19 cellular contexts compared by ENCODE assay signal in genomic region chr5:14112998-14113652, GRCh38. TPM values are rescaled to one million over a fixed set of nuclear protein-coding genes. Genes with fewer than 3 reads are reported as not detected.
DNase-seq lines count a peak whose midpoint lies in the region; ATAC-seq, FAIRE-seq and TF ChIP-seq lines count a peak whose summit lies in the region.
"Had no signal": no experiment of that assay in that cellular context is flagged by ENCODE, and none has a peak within 500 bp of the region (broad histone marks: within the 10 kb centered on the region; RNA-seq: fewer than 3 reads in every experiment).

No MANE protein-coding gene starts in this region.

- no peak overlapping the region for H2BK5ac ChIP-seq in trophoblast cell (ENCODE audit: low read depth, low read length, poor library complexity)

- no peak overlapping the region for H3K23ac ChIP-seq in trophoblast cell (ENCODE audit: low read length)

- H3K9me3 ChIP-seq in HEK293 (ENCODE audit: control insufficient read depth, insufficient read depth, low read depth, low read length) (no peaks in the 10 kb centered on the region), keratinocyte (ENCODE audit: control insufficient read depth, low read depth, low read length) (peaks cover 2% of the 10 kb centered on the region), trophoblast cell (ENCODE audit: insufficient read depth, low read depth, low read length) (no peaks in the 10 kb centered on the region)

- TF ChIP-seq CTCF in HEK293 (tag by site-specific recombination; IDR thresholded peaks at IDR 0.05): no peak
- no peak for TF ChIP-seq CTCF in keratinocyte (optimal IDR thresholded peaks at IDR 0.05 in 1 of 3, IDR thresholded peaks at IDR 0.05 in 1 of 3, conservative IDR thresholded peaks at IDR 0.05 in 1 of 3; ENCODE audit: extremely low read depth in 1 of 3, insufficient read depth in 2 of 3, low read length in 3 of 3)

- H3K4me3 ChIP-seq in HEK293 (ENCODE audit: low read depth, low read length) (no peak overlapping the region), keratinocyte (ENCODE audit: control insufficient read depth in 2 of 3, extremely low read depth in 1 of 3, insufficient read depth in 2 of 3, low read depth in 1 of 3, low read length in 3 of 3) (no peak overlapping the region), trophoblast cell (ENCODE audit: low read depth, low read length) (no peak overlapping the region)
- H3K4me3 ChIP-seq: BLaER1 treated with 17β-estradiol and CSF1 and Interleukin-3, amounts not matched to agents 10 nM and 100 nM had no signal

- H3K4ac ChIP-seq in trophoblast cell (ENCODE audit: low read depth, low read length): no peak overlapping the region

- POLR2A ChIA-PET in HEK293 (lab: Yijun Ruan, JAX): interaction anchor here (1.3 kb wide), 1 partner anchor 19 kb away, joined by 6 read pairs; no protein-coding TSS in a partner anchor

- no CpG with 5 or more reads among the region's 5 CpGs for WGBS in trophoblast cell (ENCODE audit: extremely low coverage, insufficient coverage, insufficient read length)

- no peak overlapping the region for H3K27ac ChIP-seq in HEK293 (ENCODE audit: extremely low read depth, low read depth, low read length)
- no peak overlapping the region for H3K27ac ChIP-seq in keratinocyte (ENCODE audit: control insufficient read depth, insufficient read depth, low read length)
- H3K27ac ChIP-seq in trophoblast cell (ENCODE audit: low read depth, low read length): no peak overlapping the region
- H3K27ac ChIP-seq: BLaER1 treated with 17β-estradiol and CSF1 and Interleukin-3, amounts not matched to agents 10 nM and 100 nM; brain microvascular endothelial cell had no signal

- H3K9ac ChIP-seq in keratinocyte (ENCODE audit: control insufficient read depth, extremely low read depth, insufficient read depth, low read length) (no peak overlapping the region), trophoblast cell (ENCODE audit: low read length) (no peak overlapping the region)
- H3K9ac ChIP-seq: BLaER1 treated with 17β-estradiol and CSF1 and Interleukin-3, amounts not matched to agents 10 nM and 100 nM had no signal

- peaks cover 5% of the 10 kb centered on the region; the same call in 1 of the 2 replicates for H3K4me1 ChIP-seq in HEK293 (ENCODE audit: control insufficient read depth, insufficient read depth, low read length)
- H3K4me1 ChIP-seq in keratinocyte (ENCODE audit: control insufficient read depth, extremely low read depth, insufficient read depth, low read length): peaks cover 31% of the 10 kb centered on the region
- peaks cover 7 to 12% of the 10 kb centered on the region in 2 experiments for H3K4me1 ChIP-seq in trophoblast cell (ENCODE audit: control insufficient read depth in 1 of 2, insufficient read depth in 2 of 2, low read length in 2 of 2)

- no peak overlapping the region for H3K14ac ChIP-seq in trophoblast cell (ENCODE audit: low read length)

- H3K27me3 ChIP-seq in keratinocyte (ENCODE audit: control insufficient read depth, extremely low read depth, insufficient read depth, low read length): no peaks in the 10 kb centered on the region
- no peaks in the 10 kb centered on the region for H3K27me3 ChIP-seq in trophoblast cell (ENCODE audit: insufficient read depth, low read length)
- H3K27me3 ChIP-seq: BLaER1 treated with 17β-estradiol and CSF1 and Interleukin-3, amounts not matched to agents 10 nM and 100 nM; brain microvascular endothelial cell had no signal

- ATAC-seq in HG02623 (IDR thresholded peaks at IDR 0.05; ENCODE audit: unreplicated experiment): no peak

- CTCF ChIA-PET in HEK293 (lab: Yijun Ruan, JAX): interaction anchor here (0.7 to 1.5 kb wide), 4 partner anchors 19 to 157 kb away, joined by 3 to 4 read pairs (median 4); partner anchors contain the start of gene TRIO

- H3K18ac ChIP-seq in trophoblast cell (ENCODE audit: low read length): no peak overlapping the region

- H2BK120ac ChIP-seq in trophoblast cell (ENCODE audit: insufficient read depth, low read length, poor library complexity): no peak overlapping the region

- no peaks in the 10 kb centered on the region for H4K20me1 ChIP-seq in keratinocyte (ENCODE audit: control insufficient read depth, extremely low read depth, insufficient read depth, low read length)
- H4K20me1 ChIP-seq: BLaER1 treated with 17β-estradiol and CSF1 and Interleukin-3, amounts not matched to agents 10 nM and 100 nM had no signal

- H3K9me1 ChIP-seq in keratinocyte (ENCODE audit: control insufficient read depth, extremely low read depth, insufficient read depth, low read length): no peaks in the 10 kb centered on the region

- no peak overlapping the region for H4K8ac ChIP-seq in trophoblast cell (ENCODE audit: low read depth, low read length)

- H3K36me3 ChIP-seq in HEK293 (ENCODE audit: control insufficient read depth in 2 of 2, insufficient read depth in 1 of 2, low read length in 2 of 2) (no peaks in the 10 kb centered on the region), keratinocyte (ENCODE audit: control insufficient read depth in 2 of 2, extremely low read depth in 1 of 2, insufficient read depth in 2 of 2, low read length in 2 of 2) (no peaks in the 10 kb centered on the region), trophoblast cell (ENCODE audit: control insufficient read depth in 1 of 2, insufficient read depth in 2 of 2, low read length in 2 of 2) (no peaks in the 10 kb centered on the region)
- H3K36me3 ChIP-seq: BLaER1 treated with 17β-estradiol and CSF1 and Interleukin-3, amounts not matched to agents 10 nM and 100 nM; brain microvascular endothelial cell had no signal

- dilution Hi-C loops in keratinocyte (cut with MboI; ENCODE audit: extremely low pct_ligation_motif_present, low sequenced_read_pairs): no loop called here

- DNase-seq in dermis microvascular lymphatic vessel endothelial cell (ENCODE audit: low read depth in 2 of 2): peak; percentile 89 to 95
- DNase-seq in keratinocyte (ENCODE audit: low read depth, low spot score): no peak
- peak; percentile 42 to 71 for DNase-seq in trophoblast cell
- DNase-seq in cerebellar cortex (ENCODE audit: low spot score): no peak
- no peak for DNase-seq in COLO668 (lab: John Stamatoyannopoulos, UW; ENCODE audit: unreplicated experiment)
- DNase-seq in NCI-H82 (lab: John Stamatoyannopoulos, UW): no peak
- DNase-seq: activated CD4-positive, alpha-beta T cell treated with anti-CD3 and anti-CD28 coated beads for 48 hours; brain microvascular endothelial cell; DMS79; naive B cell; NCI-H1105 treated with DMSO at 0.1 percent for 48 hours; NCI-H524 treated with DMSO at 0.1 percent for 48 hours; SHP77; stimulated activated CD4-positive, alpha-beta T cell treated with anti-CD3 and anti-CD28 coated beads, Interleukin-1b, Interleukin-23, amount 100 ng/mL, for 48 hours; stimulated activated naive CD4-positive, alpha-beta T cell treated with Interleukin-2 at 50 U/mL for 16 hours had no signal

- no peak overlapping the region for H2AK5ac ChIP-seq in trophoblast cell (ENCODE audit: low read length)

- H3K4me2 ChIP-seq in keratinocyte (ENCODE audit: control insufficient read depth, extremely low read depth, insufficient read depth, low read depth, low read length) (no peak overlapping the region), trophoblast cell (ENCODE audit: low read length) (no peak overlapping the region)
- H3K4me2 ChIP-seq: BLaER1 treated with 17β-estradiol and CSF1 and Interleukin-3, amounts not matched to agents 10 nM and 100 nM had no signal

- H4K12ac ChIP-seq in trophoblast cell (ENCODE audit: low read depth, low read length): no peak overlapping the region

- H2AFZ ChIP-seq in keratinocyte (ENCODE audit: control insufficient read depth, low read length) (peak overlapping the region; percentile 8), trophoblast cell (ENCODE audit: insufficient read depth, low read length, poor library complexity) (no peak overlapping the region)

- no peak overlapping the region for H4K91ac ChIP-seq in trophoblast cell (ENCODE audit: low read depth, low read length)

- H3K79me2 ChIP-seq in keratinocyte (ENCODE audit: control insufficient read depth, insufficient read depth, low read length): no peaks in the 10 kb centered on the region
- H3K79me2 ChIP-seq in trophoblast cell (ENCODE audit: control insufficient read depth, insufficient read depth, low read length, poor library complexity): no peaks in the 10 kb centered on the region

- peak overlapping the region; percentile 15 for H2BK12ac ChIP-seq in trophoblast cell (ENCODE audit: low read length)

- no peak for FAIRE-seq in keratinocyte (lab: Jason Lieb, UNC)
- FAIRE-seq: frontal cortex had no signal

- peaks cover 11% of the 10 kb centered on the region for H3K79me1 ChIP-seq in trophoblast cell (ENCODE audit: low read length)

TF ChIP-seq in HEK293, 187 proteins besides CTCF, POLR2A, EP300 and RAD21 (continues in another document):
- no peak for TF ChIP-seq WT1 (tag by site-specific recombination; IDR thresholded peaks at IDR 0.05)

RNA-seq across cellular contexts. Expression of gene TRIO, which starts 30.0 kb away (rescaled TPM):
- 76.8 and 114 TPM in 2 replicates for total RNA-seq in dermis microvascular lymphatic vessel endothelial cell
- 56.6 to 72.1 TPM (median 57.2 TPM) in 3 replicates for polyA plus RNA-seq in keratinocyte
- 54.4 TPM for polyA plus RNA-seq in keratinocyte (2011; ENCODE audit: low read depth)
- 42.3 and 46.0 TPM in 2 replicates for polyA plus RNA-seq in keratinocyte (2011; cell fraction: cytosol; rRNA removed)
- 227 and 249 TPM in 2 replicates for polyA plus RNA-seq in keratinocyte (2011; cell fraction: nucleus; rRNA removed)
- 33.9 and 54.9 TPM in 2 replicates for polyA plus RNA-seq in keratinocyte (2012; ENCODE audit: low replicate concordance)
- polyA minus RNA-seq in keratinocyte: 358 to 455 TPM (median 446 TPM) in 3 replicates
- 73.3 TPM for polyA minus RNA-seq in keratinocyte (2011; cell fraction: cytosol; rRNA and poly(A)+ RNA removed)
- 348 and 654 TPM in 2 replicates for polyA minus RNA-seq in keratinocyte (2011; cell fraction: nucleus; rRNA and poly(A)+ RNA removed)
- 47.9 and 49.7 TPM in 2 replicates for polyA plus RNA-seq in trophoblast cell (2013)

Comparison
In these comparisons a context has a peak if more than half of its experiments do, and no peak if none do; other contexts are left out.
1. DNase-seq: peak in dermis microvascular lymphatic vessel endothelial cell (2 of 2) and trophoblast cell (2 of 2); none in keratinocyte (single experiment), cerebellar cortex (single experiment), COLO668 (single experiment) and NCI-H82 (single experiment).